16 cellular contexts compared by ENCODE assay signal in the genomic region with DNA sequence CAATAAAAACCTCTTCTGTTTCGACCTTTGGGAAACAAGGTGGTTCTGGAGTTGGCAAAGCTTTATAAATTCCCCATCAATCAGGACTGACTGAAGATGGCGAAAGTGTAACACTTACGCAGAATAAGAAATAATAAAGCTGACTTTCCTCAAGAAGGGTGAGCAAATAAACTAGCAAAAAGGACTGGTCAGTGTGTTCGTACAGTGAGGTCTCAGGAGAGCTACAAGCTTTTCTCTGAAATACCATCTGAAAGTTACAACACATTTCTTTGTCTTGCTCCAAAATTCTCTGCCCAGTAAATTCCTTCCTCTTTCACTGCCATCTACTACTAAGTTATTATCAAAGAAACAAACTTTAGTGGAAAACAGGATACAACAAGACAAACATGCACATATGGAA. TPM values are rescaled to one million over a fixed set of nuclear protein-coding genes. Genes with fewer than 3 reads are reported as not detected.
DNase-seq lines count a peak whose midpoint lies in the region; ATAC-seq and TF ChIP-seq lines count a peak whose summit lies in the region.
"Had no signal": no experiment of that assay in that cellular context is flagged by ENCODE, and none has a peak within 500 bp of the region (broad histone marks: within the 10 kb centered on the region; RNA-seq: fewer than 3 reads in every experiment).

No MANE protein-coding gene starts in this region.

- TF ChIP-seq CTCF in coronary artery (IDR thresholded peaks at IDR 0.05) (no peak), omental fat pad (IDR thresholded peaks at IDR 0.05) (no peak), lower lobe of right lung (IDR thresholded peaks at IDR 0.05) (no peak)

- no peak overlapping the region for H2AFZ ChIP-seq in GM23248

- no peak overlapping the region for H3K4me2 ChIP-seq in GM23248 (ENCODE audit: unreplicated experiment)

- no peak overlapping the region for H3K9ac ChIP-seq in GM23248

- H3F3A ChIP-seq in GM23248 (ENCODE audit: insufficient read depth), result peaks cover 29% of the 10 kb centered on the region

- ATAC-seq in omental fat pad (ENCODE audit: low FRiP score) (peak; percentile 53), lower lobe of right lung (no peak)
- ATAC-seq: effector memory CD8-positive, alpha-beta T cell; psoas muscle had no signal

- peaks cover 5% of the 10 kb centered on the region; the same call in 1 of the 2 replicates for H3K4me1 ChIP-seq in GM23248 (ENCODE audit: insufficient read depth)
- peaks cover 10% of the 10 kb centered on the region for H3K4me1 ChIP-seq in lower lobe of right lung
- H3K4me1 ChIP-seq: psoas muscle had no signal

- no peaks in the 10 kb centered on the region for H3K9me2 ChIP-seq in GM23248 (ENCODE audit: insufficient read depth)

- 73 to 78% methylated on average over 4 of the region's 4 CpGs for WGBS in GM23248 (ENCODE audit: low coverage in 1 of 2, low lambda C conversion rate in 2 of 2, missing lambda C conversion rate in 2 of 2), 2 experiments

- peak; percentile 16 for DNase-seq in CD1c-positive myeloid dendritic cell (ENCODE audit: extremely low spot score)
- no peak for DNase-seq in GM23248
- DNase-seq in coronary artery (ENCODE audit: low spot score), result no peak
- DNase-seq in omental fat pad (ENCODE audit: low spot score), result no peak
- DNase-seq in NAMALWA (ENCODE audit: low spot score), result no peak
- DNase-seq in lower lobe of right lung, result no peak
- no peak for DNase-seq in NCI-H2081 treated with DMSO at 0.1 percent for 48 hours (lab: John Stamatoyannopoulos, UW)
- DNase-seq: activated CD4-positive, alpha-beta T cell treated with anti-CD3 and anti-CD28 coated beads, Interleukin-2, amount 10 ng/mL, durations not matched to agents 7 days and 5 days; activated naive CD8-positive, alpha-beta T cell treated with anti-CD3 and anti-CD28 coated beads, Interleukin-2, amount 10 ng/mL, durations not matched to agents 7 days and 5 days; effector memory CD8-positive, alpha-beta T cell; kidney; NCI-H1694; NCI-H526; psoas muscle; small intestine had no signal

- H3K79me2 ChIP-seq in GM23248 (ENCODE audit: insufficient read depth), result peaks cover 100% of the 10 kb centered on the region

- H3K9me3 ChIP-seq in GM23248 (ENCODE audit: low read depth), result no peaks in the 10 kb centered on the region
- H3K9me3 ChIP-seq in lower lobe of right lung, result no peaks in the 10 kb centered on the region
- H3K9me3 ChIP-seq: psoas muscle had no signal

- no peak overlapping the region for H3K4me3 ChIP-seq in GM23248
- H3K4me3 ChIP-seq in coronary artery, result no peak overlapping the region
- no peak overlapping the region for H3K4me3 ChIP-seq in lower lobe of right lung
- H3K4me3 ChIP-seq: psoas muscle had no signal

- H3K27ac ChIP-seq in GM23248 (peak overlapping the region; percentile 20), coronary artery (peak overlapping the region; percentile 10 to 50), lower lobe of right lung (no peak overlapping the region)
- H3K27ac ChIP-seq: psoas muscle, VCaP had no signal

- H4K20me1 ChIP-seq in GM23248 (ENCODE audit: insufficient read depth), result peaks cover 9% of the 10 kb centered on the region; the same call in 1 of the 2 replicates

- H3K36me3 ChIP-seq in GM23248 (ENCODE audit: low read depth) (peaks cover 21% of the 10 kb centered on the region), lower lobe of right lung (peaks cover 41% of the 10 kb centered on the region)

- in situ Hi-C loops in GM23248 (cut with MboI), result no loop called here

- H3K27me3 ChIP-seq in GM23248 (replicated peaks; ENCODE audit: insufficient read depth) (no peaks in the 10 kb centered on the region), lower lobe of right lung (ENCODE audit: low read depth) (no peaks in the 10 kb centered on the region)

- intact Hi-C loops in lower lobe of right lung (cut with DNase I), result no loop called here

RNA-seq across cellular contexts. Expression of gene PITPNB, which starts 13.4 kb away (rescaled TPM):
- 16.2 and 17.7 TPM in 2 replicates for total RNA-seq in GM23248 (2014; rRNA removed; shearing (Covaris generic))
- polyA plus RNA-seq in GM23248 (2016; fragmentation: Nextera tagmentation; extraction: Ambion mirVana), result 79.8 and 82.1 TPM in 2 replicates
- total RNA-seq in omental fat pad, result 10 to 100 TPM; 49.2 to 95.0 (median 75.6) TPM
- 58.6 TPM for total RNA-seq in lower lobe of right lung
